8 cellular contexts compared by ENCODE assay signal in genomic region chr6:52503853-52504777, GRCh38.
A peak's percentile ranks its signal among the peaks of the same experiment; 100 is the strongest.
DNase-seq lines count a peak whose midpoint lies in the region; ATAC-seq, FAIRE-seq and TF ChIP-seq lines count a peak whose summit lies in the region.

No MANE protein-coding gene starts in this region.

- H3K36me3 ChIP-seq in Peyer's patch (peaks cover 0 to 46% (median 0%) of the 10 kb centered on the region in 3 donors), pancreas (peaks cover 0 to 2% (median 0%) of the 10 kb centered on the region in 3 donors)

- no peak overlapping the region for H2AK5ac ChIP-seq in H9 (ENCODE audit: insufficient read length, low read length)

- no peaks in the 10 kb centered on the region for H3K23me2 ChIP-seq in H9 (ENCODE audit: insufficient read length, low read depth, low read length, poor library complexity, severe bottlenecking)

- FAIRE-seq in HTR-8/SVneo (lab: Jason Lieb, UNC) (peak; percentile 93), pancreas (lab: Jason Lieb, UNC) (no peak)

- H3T11ph ChIP-seq in H9 (ENCODE audit: low read length) = no peak overlapping the region

- no peak overlapping the region for H2BK15ac ChIP-seq in H9 (ENCODE audit: low read depth, low read length)

- peak in 2 of 6 experiments; percentile 2 to 4 for TF ChIP-seq CTCF in Peyer's patch (IDR thresholded peaks at IDR 0.05)
- TF ChIP-seq CTCF in pancreas (IDR thresholded peaks at IDR 0.05) = no peak
- no peak for TF ChIP-seq CTCF in H9 (conservative IDR thresholded peaks at IDR 0.05)
- TF ChIP-seq CTCF in GM10266 (IDR thresholded peaks at IDR 0.05; ENCODE audit: control insufficient read depth, insufficient read depth, low read depth, missing control alignments) = no peak

- no peak overlapping the region for H3K18ac ChIP-seq in H9 (ENCODE audit: insufficient read length, low read depth, low read length)

- CTCF ChIA-PET in T-cell (lab: Charles Lee) = no interaction called here

- peak; percentile 89 for DNase-seq in HTR-8/SVneo (ENCODE audit: insufficient read length, low spot score)
- peak in 2 of 3 donors; percentile 96 to 99 for DNase-seq in Peyer's patch
- peak; percentile 77 for DNase-seq in fibroblast of gingiva (ENCODE audit: low read depth)
- peak; percentile 88 to 95 (median 94) for DNase-seq in pancreas
- DNase-seq in stimulated activated CD4-positive, alpha-beta T cell treated with anti-CD3 and anti-CD28 coated beads, Interleukin-4, amount 100 ng/mL, for 24 hours = no peak
- DNase-seq in T-cell = no peak
- no peak for DNase-seq in H9
- no peak for DNase-seq in GM10266 (ENCODE audit: extremely low spot score)

- H3K36me3 Mint-ChIP-seq in T-cell (peaks cover 51% of the 10 kb centered on the region), H9 (ENCODE audit: insufficient read depth in 1 of 3, low read depth in 3 of 3) (peaks cover 18 to 50% (median 26%) of the 10 kb centered on the region in 3 experiments; a peak in 6 of 7 replicates)

- no peak overlapping the region for H2BK20ac ChIP-seq in H9 (ENCODE audit: low read depth, low read length, poor library complexity, severe bottlenecking)

- H4K5ac ChIP-seq in H9 (ENCODE audit: insufficient read length, low read depth, low read length) = no peak overlapping the region

- WGBS in pancreas, 2 donors = 20 to 22% methylated on average over 24 of the region's 24 CpGs
- WGBS in H9 (ENCODE audit: extremely low coverage, insufficient read length, low lambda C conversion rate) = no CpG with 5 or more reads among the region's 24 CpGs

- no peak overlapping the region for H3K4ac ChIP-seq in H9 (ENCODE audit: low read depth, low read length)

- H3K4me2 ChIP-seq in H9 (ENCODE audit: insufficient read depth, insufficient read length, low read length) = no peak overlapping the region

- no peak overlapping the region for H4K8ac ChIP-seq in H9 (replicated peaks; ENCODE audit: insufficient read length, low read depth, low read length)

- no peaks in the 10 kb centered on the region for H3K27me3 Mint-ChIP-seq in T-cell
- no peaks in the 10 kb centered on the region for H3K27me3 Mint-ChIP-seq in H9 (ENCODE audit: low read depth)

- H3K9me3 ChIP-seq in Peyer's patch = no peaks in the 10 kb centered on the region
- no peaks in the 10 kb centered on the region for H3K9me3 ChIP-seq in pancreas
- H3K9me3 ChIP-seq in H9 (ENCODE audit: control insufficient read depth, low read depth, low read length) = no peaks in the 10 kb centered on the region

- no peaks in the 10 kb centered on the region for H3K79me2 ChIP-seq in H9 (ENCODE audit: insufficient read depth, low read length)

- H2BK5ac ChIP-seq in H9 (ENCODE audit: insufficient read length, low read length) = no peak overlapping the region

- no peak overlapping the region for H2BK120ac ChIP-seq in H9 (ENCODE audit: low read depth, low read length, poor library complexity, severe bottlenecking)

- no peak overlapping the region; the same call in 1 of the 2 replicates for H3K14ac ChIP-seq in H9 (ENCODE audit: insufficient read depth, low read length)

- intact Hi-C loops in pancreas (cut with DNase I) = no loop called here

- H3K4me3 Mint-ChIP-seq in T-cell (no peak overlapping the region), H9 (no peak overlapping the region)

- H2AFZ ChIP-seq in H9 (ENCODE audit: low read length) = no peak overlapping the region

- H3K27ac ChIP-seq in Peyer's patch (peak overlapping the region; percentile 32 to 76 (median 56)), pancreas (peak overlapping the region; percentile 62 to 81 (median 75)), H9 (ENCODE audit: insufficient read length, low read depth, low read length) (no peak overlapping the region)

- H3K4me1 Mint-ChIP-seq in T-cell (no peaks in the 10 kb centered on the region), H9 (peaks cover 12 to 21% of the 10 kb centered on the region in 2 experiments)

- H3K27me3 ChIP-seq in Peyer's patch (no peaks in the 10 kb centered on the region), pancreas (no peaks in the 10 kb centered on the region), H9 (ENCODE audit: insufficient read depth, low read length) (no peaks in the 10 kb centered on the region)

- ATAC-seq in pancreas (peak; percentile 94 to 96 (median 94)), T-cell (replicated peaks in 1 of 4) (no peak)

- no peak overlapping the region for H3K23ac ChIP-seq in H9 (ENCODE audit: insufficient read length, low read depth, low read length)

- no peaks in the 10 kb centered on the region for H4K20me1 ChIP-seq in H9 (ENCODE audit: control insufficient read depth, insufficient read depth, insufficient read length)

- H3K9ac ChIP-seq in H9 (ENCODE audit: extremely low read depth, insufficient read length, low read length) = no peak overlapping the region

- no peaks in the 10 kb centered on the region for H3K79me1 ChIP-seq in H9 (ENCODE audit: insufficient read depth, low read depth, low read length, poor library complexity, severe bottlenecking)

- H4K91ac ChIP-seq in H9 (ENCODE audit: insufficient read length, low read depth, low read length) = no peak overlapping the region

- POLR2A ChIA-PET in T-cell (lab: Charles Lee) = no interaction called here

- no peak overlapping the region for H3K56ac ChIP-seq in H9 (ENCODE audit: insufficient read length, low read depth, low read length)

- H3K9me3 Mint-ChIP-seq in T-cell = no peaks in the 10 kb centered on the region
- H3K9me3 Mint-ChIP-seq in H9 = no peaks in the 10 kb centered on the region

- H3K4me1 ChIP-seq in Peyer's patch (peaks cover 0 to 26% (median 5%) of the 10 kb centered on the region in 4 donors), pancreas (peaks cover 0 to 12% (median 0%) of the 10 kb centered on the region in 3 donors), H9 (ENCODE audit: insufficient read depth, low read length) (no peaks in the 10 kb centered on the region)

- H2BK12ac ChIP-seq in H9 (ENCODE audit: insufficient read length, low read depth, low read length) = no peak overlapping the region

- H3K27ac Mint-ChIP-seq in T-cell = no peak overlapping the region
- H3K27ac Mint-ChIP-seq in H9 = peak overlapping the region in 1 of 3 experiments; percentile 34; a peak in 1 of 7 replicates

- no peak overlapping the region for H3K4me3 ChIP-seq in Peyer's patch
- peak overlapping the region in 2 of 4 donors; percentile 10 to 23 for H3K4me3 ChIP-seq in pancreas

- peak in 1 of 2 donors; percentile 18 for TF ChIP-seq POLR2A in Peyer's patch (IDR thresholded peaks at IDR 0.05)

Comparison
In these comparisons a context has a peak if more than half of its experiments do, and no peak if none do; other contexts are left out.
1. DNase-seq: peak in HTR-8/SVneo (single experiment), Peyer's patch (2 of 3), fibroblast of gingiva (single experiment) and pancreas (6 of 6); none in stimulated activated CD4-positive, alpha-beta T cell treated with anti-CD3 and anti-CD28 coated beads, Interleukin-4, amount 100 ng/mL, for 24 hours (single experiment), T-cell (0 of 34), H9 (single experiment) and GM10266 (single experiment).
2. ATAC-seq: peak in pancreas (4 of 4); none in T-cell (0 of 4).